8 cellular contexts compared by ENCODE assay signal in the genomic region with DNA sequence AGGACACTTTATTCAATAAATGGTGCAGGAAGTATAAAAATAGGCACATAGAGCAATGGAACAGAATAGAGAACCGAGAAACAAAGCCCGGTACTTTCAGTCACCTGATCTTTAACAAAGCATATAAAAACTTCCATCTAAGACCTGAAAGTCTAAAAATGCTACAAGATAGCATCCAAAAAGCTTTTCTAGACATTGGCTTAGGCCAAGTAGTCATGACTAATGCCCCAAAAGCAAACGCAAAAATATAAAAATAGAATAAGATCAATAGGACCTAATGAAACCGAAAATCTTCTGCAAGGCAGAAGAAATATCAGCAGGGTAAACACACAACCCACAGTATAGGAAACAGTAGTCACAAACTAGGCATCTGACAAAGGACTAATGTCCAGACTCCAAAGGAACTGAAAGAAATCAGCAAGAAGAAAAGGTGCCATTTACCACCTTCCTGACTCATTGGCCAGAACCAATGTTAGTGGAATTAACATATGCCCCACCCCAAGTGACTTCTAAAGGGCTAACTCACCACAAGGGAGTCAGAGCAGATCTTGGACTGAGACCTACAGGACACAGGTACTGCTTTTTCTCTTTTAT. TPM values are rescaled to one million over a fixed set of nuclear protein-coding genes. Genes with fewer than 3 reads are reported as not detected.
DNase-seq lines count a peak whose midpoint lies in the region; ATAC-seq, FAIRE-seq and TF ChIP-seq lines count a peak whose summit lies in the region.

No MANE protein-coding gene starts in this region.

- H3K4me1 ChIP-seq in body of pancreas: no peaks in the 10 kb centered on the region

- H3K27ac ChIP-seq in body of pancreas: peak overlapping the region in 1 of 4 donors; percentile 30

- H3K4me3 ChIP-seq in GM12875 (ENCODE audit: low read depth, low read length): peak overlapping the region; percentile 19
- no peak overlapping the region for H3K4me3 ChIP-seq in bronchial epithelial cell (ENCODE audit: low read depth, low read length)
- H3K4me3 ChIP-seq in body of pancreas: no peak overlapping the region

- DNase-seq in bronchial epithelial cell (ENCODE audit: low read depth) (peak; percentile 5), NCI-H345 treated with DMSO at 0.1 percent for 48 hours (lab: John Stamatoyannopoulos, UW; ENCODE audit: unreplicated experiment) (no peak), head of caudate nucleus (no peak), NCI-H2081 treated with DMSO at 0.1 percent for 48 hours (lab: John Stamatoyannopoulos, UW) (no peak), body of pancreas (no peak)

- TF ChIP-seq CTCF in GM12875 (IDR thresholded peaks at IDR 0.05; ENCODE audit: borderline replicate concordance, insufficient read depth, low read depth, low read length) (no peak), bronchial epithelial cell (IDR thresholded peaks at IDR 0.05; ENCODE audit: insufficient read depth, low read length, severe bottlenecking) (no peak), body of pancreas (IDR thresholded peaks at IDR 0.05) (no peak)

- no peaks in the 10 kb centered on the region for H3K36me3 ChIP-seq in bronchial epithelial cell (ENCODE audit: control insufficient read depth, insufficient read depth, low read length)
- no peaks in the 10 kb centered on the region for H3K36me3 ChIP-seq in body of pancreas (replicated peaks in 1 of 2; ENCODE audit: insufficient read depth in 1 of 2, low read depth in 2 of 2)

- FAIRE-seq in bronchial epithelial cell (lab: Jason Lieb, UNC): no peak

- WGBS in body of pancreas, 2 donors: 39 to 44% methylated on average over 4 of the region's 4 CpGs

- H3K27me3 ChIP-seq in bronchial epithelial cell (ENCODE audit: control insufficient read depth, insufficient read depth, low read length): no peaks in the 10 kb centered on the region
- no peaks in the 10 kb centered on the region for H3K27me3 ChIP-seq in body of pancreas

- H3K9me3 ChIP-seq in body of pancreas: peaks cover 0 to 6% (median 0%) of the 10 kb centered on the region in 3 donors

- intact Hi-C loops in head of caudate nucleus (cut with DNase I): no loop called here
- intact Hi-C loops in body of pancreas (cut with DNase I): no loop called here

- peak; percentile 70 for ATAC-seq in GM19452 (IDR thresholded peaks at IDR 0.05; ENCODE audit: unreplicated experiment)
- peak; percentile 59 for ATAC-seq in HG03280 (IDR thresholded peaks at IDR 0.05; ENCODE audit: unreplicated experiment)
- ATAC-seq in body of pancreas: no peak

- TF ChIP-seq POLR2A in body of pancreas (IDR thresholded peaks at IDR 0.05): no peak

RNA-seq across cellular contexts. Expression of a gene that starts 40.8 kb away (rescaled TPM):
- total RNA-seq in bronchial epithelial cell (not detected in 2 replicates), body of pancreas (under 1 TPM in 1 of 2 donors, not detected in 1; 0.52 TPM)
